Comparison of ENCODE assay signal across 1 cellular context in the genomic region with DNA sequence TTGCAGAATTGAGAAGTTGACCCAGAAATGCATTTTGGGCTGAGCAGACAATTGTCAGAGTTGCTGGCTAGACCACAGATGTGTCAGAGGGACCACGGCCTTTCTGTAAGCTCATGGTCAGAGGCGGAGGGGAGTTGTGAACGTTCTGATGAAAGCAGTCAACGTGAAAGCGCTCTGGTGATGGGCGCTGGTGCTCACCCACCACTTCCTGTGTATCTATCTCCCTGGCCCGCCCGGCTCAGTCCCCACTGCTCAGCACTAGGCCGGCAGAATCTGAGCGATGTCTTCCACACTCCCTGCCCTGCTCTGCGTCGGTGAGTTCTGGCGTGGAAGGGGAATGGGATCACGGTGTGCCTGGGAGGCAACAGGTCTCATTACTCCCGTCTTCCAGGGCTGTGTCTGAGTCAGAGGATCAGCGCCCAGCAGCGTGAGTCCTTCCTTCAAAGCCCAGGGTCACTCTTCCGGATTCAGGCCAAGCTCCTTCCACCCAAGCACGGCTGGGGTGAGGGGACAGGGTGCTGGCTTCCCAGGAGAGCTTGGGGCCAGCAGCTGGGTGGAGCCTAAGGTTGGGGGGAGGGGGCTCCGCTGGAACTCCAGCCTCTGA.
TF ChIP-seq lines count a peak whose summit lies in the region.

A gene with protein sequence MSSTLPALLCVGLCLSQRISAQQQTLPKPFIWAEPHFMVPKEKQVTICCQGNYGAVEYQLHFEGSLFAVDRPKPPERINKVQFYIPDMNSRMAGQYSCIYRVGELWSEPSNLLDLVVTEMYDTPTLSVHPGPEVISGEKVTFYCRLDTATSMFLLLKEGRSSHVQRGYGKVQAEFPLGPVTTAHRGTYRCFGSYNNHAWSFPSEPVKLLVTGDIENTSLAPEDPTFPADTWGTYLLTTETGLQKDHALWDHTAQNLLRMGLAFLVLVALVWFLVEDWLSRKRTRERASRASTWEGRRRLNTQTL (plus strand): TSS at position 241 of the 604 bp plus-strand sequence. CDS start 40 bp downstream, at position 281.

TF ChIP-seq in K562, 482 proteins besides CTCF, POLR2A, EP300 and RAD21 (continued from another document and continues in another):
- TF ChIP-seq, protein P1, sequence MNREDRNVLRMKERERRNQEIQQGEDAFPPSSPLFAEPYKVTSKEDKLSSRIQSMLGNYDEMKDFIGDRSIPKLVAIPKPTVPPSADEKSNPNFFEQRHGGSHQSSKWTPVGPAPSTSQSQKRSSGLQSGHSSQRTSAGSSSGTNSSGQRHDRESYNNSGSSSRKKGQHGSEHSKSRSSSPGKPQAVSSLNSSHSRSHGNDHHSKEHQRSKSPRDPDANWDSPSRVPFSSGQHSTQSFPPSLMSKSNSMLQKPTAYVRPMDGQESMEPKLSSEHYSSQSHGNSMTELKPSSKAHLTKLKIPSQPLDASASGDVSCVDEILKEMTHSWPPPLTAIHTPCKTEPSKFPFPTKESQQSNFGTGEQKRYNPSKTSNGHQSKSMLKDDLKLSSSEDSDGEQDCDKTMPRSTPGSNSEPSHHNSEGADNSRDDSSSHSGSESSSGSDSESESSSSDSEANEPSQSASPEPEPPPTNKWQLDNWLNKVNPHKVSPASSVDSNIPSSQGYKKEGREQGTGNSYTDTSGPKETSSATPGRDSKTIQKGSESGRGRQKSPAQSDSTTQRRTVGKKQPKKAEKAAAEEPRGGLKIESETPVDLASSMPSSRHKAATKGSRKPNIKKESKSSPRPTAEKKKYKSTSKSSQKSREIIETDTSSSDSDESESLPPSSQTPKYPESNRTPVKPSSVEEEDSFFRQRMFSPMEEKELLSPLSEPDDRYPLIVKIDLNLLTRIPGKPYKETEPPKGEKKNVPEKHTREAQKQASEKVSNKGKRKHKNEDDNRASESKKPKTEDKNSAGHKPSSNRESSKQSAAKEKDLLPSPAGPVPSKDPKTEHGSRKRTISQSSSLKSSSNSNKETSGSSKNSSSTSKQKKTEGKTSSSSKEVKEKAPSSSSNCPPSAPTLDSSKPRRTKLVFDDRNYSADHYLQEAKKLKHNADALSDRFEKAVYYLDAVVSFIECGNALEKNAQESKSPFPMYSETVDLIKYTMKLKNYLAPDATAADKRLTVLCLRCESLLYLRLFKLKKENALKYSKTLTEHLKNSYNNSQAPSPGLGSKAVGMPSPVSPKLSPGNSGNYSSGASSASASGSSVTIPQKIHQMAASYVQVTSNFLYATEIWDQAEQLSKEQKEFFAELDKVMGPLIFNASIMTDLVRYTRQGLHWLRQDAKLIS (CRISPR knock-in tag; IDR thresholded peaks at IDR 0.05): no peak
- TF ChIP-seq, protein P2, sequence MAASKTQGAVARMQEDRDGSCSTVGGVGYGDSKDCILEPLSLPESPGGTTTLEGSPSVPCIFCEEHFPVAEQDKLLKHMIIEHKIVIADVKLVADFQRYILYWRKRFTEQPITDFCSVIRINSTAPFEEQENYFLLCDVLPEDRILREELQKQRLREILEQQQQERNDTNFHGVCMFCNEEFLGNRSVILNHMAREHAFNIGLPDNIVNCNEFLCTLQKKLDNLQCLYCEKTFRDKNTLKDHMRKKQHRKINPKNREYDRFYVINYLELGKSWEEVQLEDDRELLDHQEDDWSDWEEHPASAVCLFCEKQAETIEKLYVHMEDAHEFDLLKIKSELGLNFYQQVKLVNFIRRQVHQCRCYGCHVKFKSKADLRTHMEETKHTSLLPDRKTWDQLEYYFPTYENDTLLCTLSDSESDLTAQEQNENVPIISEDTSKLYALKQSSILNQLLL (CRISPR knock-in tag; IDR thresholded peaks at IDR 0.05; ENCODE audit: borderline replicate concordance): no peak
- TF ChIP-seq ZNF140 (CRISPR knock-in tag; IDR thresholded peaks at IDR 0.05) (no peak), KAT8 (IDR thresholded peaks at IDR 0.05; ENCODE audit: low read depth) (no peak), TAF7 (tag; IDR thresholded peaks at IDR 0.05) (0 out of 2 replicates have a peak, but pooled peaks have one; percentile 40), TRIM24 (IDR thresholded peaks at IDR 0.05) (no peak), ZNF197 (CRISPR knock-in tag; IDR thresholded peaks at IDR 0.05; ENCODE audit: low read depth) (no peak), ZC3H8 (IDR thresholded peaks at IDR 0.05) (no peak), ZC3H11A (IDR thresholded peaks at IDR 0.05; ENCODE audit: low read depth, low read length) (no peak), JUN (IDR thresholded peaks at IDR 0.05; ENCODE audit: borderline replicate concordance, low read depth, low read length) (no peak), JUN (CRISPR knock-in tag; IDR thresholded peaks at IDR 0.05; ENCODE audit: borderline replicate concordance) (0 out of 2 replicates have a peak, but pooled peaks have one; percentile 61), BDP1 (IDR thresholded peaks at IDR 0.05; ENCODE audit: insufficient read depth, insufficient read length) (no peak), HCFC1 (IDR thresholded peaks at IDR 0.05; ENCODE audit: low read depth, low read length) (no peak), SRSF9 (IDR thresholded peaks at IDR 0.05; ENCODE audit: borderline replicate concordance, low read depth, low read length) (no peak), MTA1 (IDR thresholded peaks at IDR 0.05; ENCODE audit: borderline replicate concordance) (no peak), MCM5 (IDR thresholded peaks at IDR 0.05; ENCODE audit: low read depth) (no peak), NR2C1 (IDR thresholded peaks at IDR 0.05) (no peak), NR2C1 (tag; IDR thresholded peaks at IDR 0.05) (no peak), ZNF766 (CRISPR knock-in tag; conservative IDR thresholded peaks at IDR 0.05) (no peak; the same call in 1 of the 2 replicates), ILF3 (IDR thresholded peaks at IDR 0.05; ENCODE audit: borderline replicate concordance) (no peak), CBFA2T3 (IDR thresholded peaks at IDR 0.05) (no peak), TGIF2 (CRISPR knock-in tag; IDR thresholded peaks at IDR 0.05) (no peak), GTF2F1 (IDR thresholded peaks at IDR 0.05; ENCODE audit: low read depth, low read length) (no peak), MAFF (IDR thresholded peaks at IDR 0.05; ENCODE audit: low read length) (no peak), XRCC3 (IDR thresholded peaks at IDR 0.05) (no peak), RBM22 (IDR thresholded peaks at IDR 0.05; ENCODE audit: low read depth, low read length, poor library complexity, severe bottlenecking) (no peak)
- TF ChIP-seq, protein P3, sequence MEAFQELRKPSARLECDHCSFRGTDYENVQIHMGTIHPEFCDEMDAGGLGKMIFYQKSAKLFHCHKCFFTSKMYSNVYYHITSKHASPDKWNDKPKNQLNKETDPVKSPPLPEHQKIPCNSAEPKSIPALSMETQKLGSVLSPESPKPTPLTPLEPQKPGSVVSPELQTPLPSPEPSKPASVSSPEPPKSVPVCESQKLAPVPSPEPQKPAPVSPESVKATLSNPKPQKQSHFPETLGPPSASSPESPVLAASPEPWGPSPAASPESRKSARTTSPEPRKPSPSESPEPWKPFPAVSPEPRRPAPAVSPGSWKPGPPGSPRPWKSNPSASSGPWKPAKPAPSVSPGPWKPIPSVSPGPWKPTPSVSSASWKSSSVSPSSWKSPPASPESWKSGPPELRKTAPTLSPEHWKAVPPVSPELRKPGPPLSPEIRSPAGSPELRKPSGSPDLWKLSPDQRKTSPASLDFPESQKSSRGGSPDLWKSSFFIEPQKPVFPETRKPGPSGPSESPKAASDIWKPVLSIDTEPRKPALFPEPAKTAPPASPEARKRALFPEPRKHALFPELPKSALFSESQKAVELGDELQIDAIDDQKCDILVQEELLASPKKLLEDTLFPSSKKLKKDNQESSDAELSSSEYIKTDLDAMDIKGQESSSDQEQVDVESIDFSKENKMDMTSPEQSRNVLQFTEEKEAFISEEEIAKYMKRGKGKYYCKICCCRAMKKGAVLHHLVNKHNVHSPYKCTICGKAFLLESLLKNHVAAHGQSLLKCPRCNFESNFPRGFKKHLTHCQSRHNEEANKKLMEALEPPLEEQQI (IDR thresholded peaks at IDR 0.05): no peak
- TF ChIP-seq, protein P4, sequence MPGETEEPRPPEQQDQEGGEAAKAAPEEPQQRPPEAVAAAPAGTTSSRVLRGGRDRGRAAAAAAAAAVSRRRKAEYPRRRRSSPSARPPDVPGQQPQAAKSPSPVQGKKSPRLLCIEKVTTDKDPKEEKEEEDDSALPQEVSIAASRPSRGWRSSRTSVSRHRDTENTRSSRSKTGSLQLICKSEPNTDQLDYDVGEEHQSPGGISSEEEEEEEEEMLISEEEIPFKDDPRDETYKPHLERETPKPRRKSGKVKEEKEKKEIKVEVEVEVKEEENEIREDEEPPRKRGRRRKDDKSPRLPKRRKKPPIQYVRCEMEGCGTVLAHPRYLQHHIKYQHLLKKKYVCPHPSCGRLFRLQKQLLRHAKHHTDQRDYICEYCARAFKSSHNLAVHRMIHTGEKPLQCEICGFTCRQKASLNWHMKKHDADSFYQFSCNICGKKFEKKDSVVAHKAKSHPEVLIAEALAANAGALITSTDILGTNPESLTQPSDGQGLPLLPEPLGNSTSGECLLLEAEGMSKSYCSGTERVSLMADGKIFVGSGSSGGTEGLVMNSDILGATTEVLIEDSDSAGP (CRISPR knock-in tag; IDR thresholded peaks at IDR 0.05): no peak
- TF ChIP-seq, protein P5, sequence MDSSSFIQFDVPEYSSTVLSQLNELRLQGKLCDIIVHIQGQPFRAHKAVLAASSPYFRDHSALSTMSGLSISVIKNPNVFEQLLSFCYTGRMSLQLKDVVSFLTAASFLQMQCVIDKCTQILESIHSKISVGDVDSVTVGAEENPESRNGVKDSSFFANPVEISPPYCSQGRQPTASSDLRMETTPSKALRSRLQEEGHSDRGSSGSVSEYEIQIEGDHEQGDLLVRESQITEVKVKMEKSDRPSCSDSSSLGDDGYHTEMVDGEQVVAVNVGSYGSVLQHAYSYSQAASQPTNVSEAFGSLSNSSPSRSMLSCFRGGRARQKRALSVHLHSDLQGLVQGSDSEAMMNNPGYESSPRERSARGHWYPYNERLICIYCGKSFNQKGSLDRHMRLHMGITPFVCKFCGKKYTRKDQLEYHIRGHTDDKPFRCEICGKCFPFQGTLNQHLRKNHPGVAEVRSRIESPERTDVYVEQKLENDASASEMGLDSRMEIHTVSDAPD (CRISPR knock-in tag; IDR thresholded peaks at IDR 0.05): no peak
- TF ChIP-seq, protein P6, sequence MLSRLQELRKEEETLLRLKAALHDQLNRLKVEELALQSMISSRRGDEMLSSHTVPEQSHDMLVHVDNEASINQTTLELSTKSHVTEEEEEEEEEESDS (CRISPR knock-in tag; IDR thresholded peaks at IDR 0.05): no peak
- TF ChIP-seq, protein P7, sequence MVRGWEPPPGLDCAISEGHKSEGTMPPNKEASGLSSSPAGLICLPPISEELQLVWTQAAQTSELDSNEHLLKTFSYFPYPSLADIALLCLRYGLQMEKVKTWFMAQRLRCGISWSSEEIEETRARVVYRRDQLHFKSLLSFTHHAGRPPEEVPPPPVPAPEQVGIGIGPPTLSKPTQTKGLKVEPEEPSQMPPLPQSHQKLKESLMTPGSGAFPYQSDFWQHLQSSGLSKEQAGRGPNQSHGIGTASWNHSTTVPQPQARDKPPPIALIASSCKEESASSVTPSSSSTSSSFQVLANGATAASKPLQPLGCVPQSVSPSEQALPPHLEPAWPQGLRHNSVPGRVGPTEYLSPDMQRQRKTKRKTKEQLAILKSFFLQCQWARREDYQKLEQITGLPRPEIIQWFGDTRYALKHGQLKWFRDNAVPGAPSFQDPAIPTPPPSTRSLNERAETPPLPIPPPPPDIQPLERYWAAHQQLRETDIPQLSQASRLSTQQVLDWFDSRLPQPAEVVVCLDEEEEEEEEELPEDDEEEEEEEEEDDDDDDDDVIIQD (CRISPR knock-in tag; IDR thresholded peaks at IDR 0.05): no peak
- TF ChIP-seq, protein P8, sequence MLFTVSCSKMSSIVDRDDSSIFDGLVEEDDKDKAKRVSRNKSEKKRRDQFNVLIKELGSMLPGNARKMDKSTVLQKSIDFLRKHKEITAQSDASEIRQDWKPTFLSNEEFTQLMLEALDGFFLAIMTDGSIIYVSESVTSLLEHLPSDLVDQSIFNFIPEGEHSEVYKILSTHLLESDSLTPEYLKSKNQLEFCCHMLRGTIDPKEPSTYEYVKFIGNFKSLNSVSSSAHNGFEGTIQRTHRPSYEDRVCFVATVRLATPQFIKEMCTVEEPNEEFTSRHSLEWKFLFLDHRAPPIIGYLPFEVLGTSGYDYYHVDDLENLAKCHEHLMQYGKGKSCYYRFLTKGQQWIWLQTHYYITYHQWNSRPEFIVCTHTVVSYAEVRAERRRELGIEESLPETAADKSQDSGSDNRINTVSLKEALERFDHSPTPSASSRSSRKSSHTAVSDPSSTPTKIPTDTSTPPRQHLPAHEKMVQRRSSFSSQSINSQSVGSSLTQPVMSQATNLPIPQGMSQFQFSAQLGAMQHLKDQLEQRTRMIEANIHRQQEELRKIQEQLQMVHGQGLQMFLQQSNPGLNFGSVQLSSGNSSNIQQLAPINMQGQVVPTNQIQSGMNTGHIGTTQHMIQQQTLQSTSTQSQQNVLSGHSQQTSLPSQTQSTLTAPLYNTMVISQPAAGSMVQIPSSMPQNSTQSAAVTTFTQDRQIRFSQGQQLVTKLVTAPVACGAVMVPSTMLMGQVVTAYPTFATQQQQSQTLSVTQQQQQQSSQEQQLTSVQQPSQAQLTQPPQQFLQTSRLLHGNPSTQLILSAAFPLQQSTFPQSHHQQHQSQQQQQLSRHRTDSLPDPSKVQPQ (CRISPR knock-in tag; IDR thresholded peaks at IDR 0.05; ENCODE audit: borderline replicate concordance): no peak
- TF ChIP-seq, protein P9, sequence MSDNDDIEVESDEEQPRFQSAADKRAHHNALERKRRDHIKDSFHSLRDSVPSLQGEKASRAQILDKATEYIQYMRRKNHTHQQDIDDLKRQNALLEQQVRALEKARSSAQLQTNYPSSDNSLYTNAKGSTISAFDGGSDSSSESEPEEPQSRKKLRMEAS (CRISPR knock-in tag; IDR thresholded peaks at IDR 0.05): peak; percentile 48; the same call in 1 of the 2 replicates
- TF ChIP-seq, protein P10, sequence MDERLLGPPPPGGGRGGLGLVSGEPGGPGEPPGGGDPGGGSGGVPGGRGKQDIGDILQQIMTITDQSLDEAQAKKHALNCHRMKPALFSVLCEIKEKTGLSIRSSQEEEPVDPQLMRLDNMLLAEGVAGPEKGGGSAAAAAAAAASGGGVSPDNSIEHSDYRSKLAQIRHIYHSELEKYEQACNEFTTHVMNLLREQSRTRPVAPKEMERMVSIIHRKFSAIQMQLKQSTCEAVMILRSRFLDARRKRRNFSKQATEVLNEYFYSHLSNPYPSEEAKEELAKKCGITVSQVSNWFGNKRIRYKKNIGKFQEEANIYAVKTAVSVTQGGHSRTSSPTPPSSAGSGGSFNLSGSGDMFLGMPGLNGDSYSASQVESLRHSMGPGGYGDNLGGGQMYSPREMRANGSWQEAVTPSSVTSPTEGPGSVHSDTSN (CRISPR knock-in tag; IDR thresholded peaks at IDR 0.05; ENCODE audit: low read depth): no peak
- TF ChIP-seq, protein P10 (tag; conservative IDR thresholded peaks at IDR 0.05; ENCODE audit: low read depth): no peak
